In the genomic region with DNA sequence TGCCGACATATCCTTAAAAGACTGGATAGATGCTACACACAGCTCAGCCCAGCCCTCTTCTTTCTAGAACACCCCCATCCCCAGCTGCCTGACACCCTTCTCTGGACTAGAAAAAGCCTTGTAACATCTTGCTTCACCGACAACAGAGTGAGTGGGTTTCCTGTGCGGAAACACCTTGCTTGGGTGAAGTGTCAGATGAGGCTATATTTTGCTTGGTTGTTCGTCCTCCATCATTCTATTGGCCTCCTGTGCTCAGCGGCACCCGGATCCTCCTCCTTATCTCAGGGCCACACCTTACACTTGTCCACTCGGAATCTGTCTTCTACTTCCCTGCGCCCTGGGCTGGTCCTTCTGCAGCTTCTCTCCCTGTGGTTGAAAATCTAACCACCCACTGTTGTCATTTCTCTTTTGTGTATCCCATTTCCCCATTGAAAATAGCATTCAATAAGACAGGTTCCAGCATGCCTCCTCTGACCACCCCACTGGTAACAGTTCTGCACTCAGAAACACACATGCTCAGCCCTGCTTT, we compare ENCODE assay signal across 10 cellular contexts.
DNase-seq lines count a peak whose midpoint lies in the region; ATAC-seq, FAIRE-seq and TF ChIP-seq lines count a peak whose summit lies in the region.
"Had no signal": no experiment of that assay in that cellular context is flagged by ENCODE, and none has a peak within 500 bp of the region (broad histone marks: within the 10 kb centered on the region; RNA-seq: fewer than 3 reads in every experiment).

No MANE protein-coding gene starts in this region.

- no peak overlapping the region for H3K9ac ChIP-seq in GM12878 (ENCODE audit: control insufficient read depth, insufficient read depth, low read length)

- peak; percentile 26 for DNase-seq in activated CD4-positive, alpha-beta T cell treated with anti-CD3 and anti-CD28 coated beads for 1 hour
- DNase-seq in activated CD4-positive, alpha-beta T cell treated with anti-CD3 and anti-CD28 coated beads, Interleukin-2, amount 50 U/mL, for 48 hours: no peak
- DNase-seq in T-cell (peak; percentile 25 to 75 (median 59)), GM12878 (ENCODE audit: low read depth, low spot score) (peak; percentile 9), Ammon's horn (ENCODE audit: low spot score) (no peak), HK-2 (ENCODE audit: unreplicated experiment) (no peak)
- DNase-seq in stimulated activated CD8-positive, alpha-beta memory T cell treated with anti-CD3 and anti-CD28 coated beads, Interleukin-7, amount 100 ng/mL, for 1 hour (ENCODE audit: low read depth in 2 of 2): peak; percentile 13 to 20
- DNase-seq: NCI-H1436 had no signal

- no peaks in the 10 kb centered on the region; the same call in 2 of the 3 replicates for H3K9me3 ChIP-seq in GM12878 (replicated peaks; ENCODE audit: control insufficient read depth, insufficient read depth, low read length)

- H3K36me3 Mint-ChIP-seq in T-cell: no peaks in the 10 kb centered on the region

- RAD21 ChIA-PET in GM12878 (lab: Charles Lee; ENCODE audit: unreplicated experiment): interaction anchor here (1.1 kb wide), 1 partner anchor 10 kb away, joined by 3 read pairs; no protein-coding TSS in a partner anchor

- no peak for TF ChIP-seq CTCF in GM12878 (IDR thresholded peaks at IDR 0.05 in 2 of 3, conservative IDR thresholded peaks at IDR 0.05 in 1 of 3; ENCODE audit: control insufficient read depth in 2 of 3, extremely low read depth in 1 of 3, insufficient read depth in 1 of 3, low read depth in 3 of 3, low read length in 3 of 3)

- WGBS in GM12878 (ENCODE audit: insufficient coverage, insufficient replicate concordance, low lambda C conversion rate, missing lambda C conversion rate): 17% methylated on average over 8 of the region's 8 CpGs

- peaks cover 27% of the 10 kb centered on the region for H3K4me1 ChIP-seq in GM12878 (ENCODE audit: control insufficient read depth, insufficient read depth, low read length)

- TF ChIP-seq EP300 in GM12878 (IDR thresholded peaks at IDR 0.05; ENCODE audit: borderline replicate concordance in 1 of 2, control insufficient read depth in 1 of 2, low read depth in 2 of 2, low read length in 2 of 2): no peak

- H2AFZ ChIP-seq in GM12878 (ENCODE audit: control insufficient read depth, low read depth, low read length): peak overlapping the region; percentile 36; the same call in 1 of the 2 replicates

- H3K4me3 Mint-ChIP-seq in T-cell: peak overlapping the region; percentile 42 to 68 (median 45)

- SMC1A ChIA-PET in GM12878 (lab: Charles Lee; ENCODE audit: uncharacterized antibody, unreplicated experiment): interaction anchor here (0.8 kb wide), 1 partner anchor 15 kb away, joined by 3 read pairs; no protein-coding TSS in a partner anchor

- intact Hi-C loops in GM12878 (cut with micrococcal nuclease; ENCODE audit: unreplicated experiment): no loop called here

- POLR2A ChIA-PET in T-cell (lab: Charles Lee): interaction anchor here (0.5 to 0.9 kb wide), 3 partner anchors 7 to 520 kb away, joined by 6 to 8 read pairs (median 6); no protein-coding TSS in a partner anchor
- POLR2A ChIA-PET in GM12878 (lab: Charles Lee): no interaction called here

- ATAC-seq in T-cell (replicated peaks in 1 of 4): peak; percentile 79 to 82 (median 82)
- peak; percentile 32 for ATAC-seq in GM12878
- ATAC-seq in HG03108 (IDR thresholded peaks at IDR 0.05; ENCODE audit: unreplicated experiment): no peak

- H3K4me1 Mint-ChIP-seq in T-cell: peaks cover 75 to 93% (median 85%) of the 10 kb centered on the region in 3 donors

- peak overlapping the region; percentile 92 to 96 for H3K27ac Mint-ChIP-seq in T-cell

- H3K4me2 ChIP-seq in GM12878 (ENCODE audit: control insufficient read depth, insufficient read depth): peak overlapping the region; percentile 58

- H3K9me3 Mint-ChIP-seq in T-cell: no peaks in the 10 kb centered on the region

- H4K20me1 ChIP-seq in GM12878 (ENCODE audit: control insufficient read depth, insufficient read depth): no peaks in the 10 kb centered on the region

- no peaks in the 10 kb centered on the region for H3K36me3 ChIP-seq in GM12878 (ENCODE audit: control insufficient read depth in 2 of 2, insufficient read depth in 2 of 2, low read length in 1 of 2)

- TF ChIP-seq POLR2A in GM12878 (IDR thresholded peaks at IDR 0.05; ENCODE audit: low read depth, low read length): no peak

- no peaks in the 10 kb centered on the region for H3K27me3 ChIP-seq in GM12878 (replicated peaks in 1 of 2; ENCODE audit: control insufficient read depth in 2 of 2, insufficient read depth in 2 of 2, low read length in 1 of 2)

- BruUV-seq in GM12878 (replicated peaks; lab: Mats Ljungman, UMichigan): no TSS peak

- no peaks in the 10 kb centered on the region for H3K27me3 Mint-ChIP-seq in T-cell

- no peak overlapping the region for H3K4me3 ChIP-seq in GM12878

- H3K27ac ChIP-seq in GM12878 (ENCODE audit: control insufficient read depth, insufficient read depth): peak overlapping the region; percentile 60
- H3K27ac ChIP-seq: VCaP had no signal

- no peak for TF ChIP-seq RAD21 in GM12878 (IDR thresholded peaks at IDR 0.05; ENCODE audit: insufficient read depth, low read depth, low read length)

- no peaks in the 10 kb centered on the region for H3K79me2 ChIP-seq in GM12878 (ENCODE audit: control insufficient read depth, insufficient read depth, low read length)

- FAIRE-seq in GM12878 (lab: Jason Lieb, UNC): peak; percentile 81

- in situ Hi-C loops in GM12878 (cut with MboI): no loop called here

- CTCF ChIA-PET in T-cell (lab: Charles Lee) (interaction anchor here in 1 of 2 donors (1.2 to 1.8 kb wide), 2 partner anchors 10 to 11 kb away, joined by 3 to 7 read pairs; no protein-coding TSS in a partner anchor), GM12878 (lab: Yijun Ruan, JAX) (interaction anchor here (0.8 to 1.0 kb wide), 2 partner anchors 8 to 134 kb away, joined by 3 to 4 read pairs; no protein-coding TSS in a partner anchor)

TF ChIP-seq in GM12878, 131 proteins besides CTCF, POLR2A, EP300 and RAD21:
- TF ChIP-seq ZNF622 (IDR thresholded peaks at IDR 0.05): no peak
- TF ChIP-seq POLR2AphosphoS2 (IDR thresholded peaks at IDR 0.05; ENCODE audit: low read depth, low read length): no peak
- no peak for TF ChIP-seq ELK1 (IDR thresholded peaks at IDR 0.05; ENCODE audit: low read depth, low read length)
- TF ChIP-seq, protein P1, sequence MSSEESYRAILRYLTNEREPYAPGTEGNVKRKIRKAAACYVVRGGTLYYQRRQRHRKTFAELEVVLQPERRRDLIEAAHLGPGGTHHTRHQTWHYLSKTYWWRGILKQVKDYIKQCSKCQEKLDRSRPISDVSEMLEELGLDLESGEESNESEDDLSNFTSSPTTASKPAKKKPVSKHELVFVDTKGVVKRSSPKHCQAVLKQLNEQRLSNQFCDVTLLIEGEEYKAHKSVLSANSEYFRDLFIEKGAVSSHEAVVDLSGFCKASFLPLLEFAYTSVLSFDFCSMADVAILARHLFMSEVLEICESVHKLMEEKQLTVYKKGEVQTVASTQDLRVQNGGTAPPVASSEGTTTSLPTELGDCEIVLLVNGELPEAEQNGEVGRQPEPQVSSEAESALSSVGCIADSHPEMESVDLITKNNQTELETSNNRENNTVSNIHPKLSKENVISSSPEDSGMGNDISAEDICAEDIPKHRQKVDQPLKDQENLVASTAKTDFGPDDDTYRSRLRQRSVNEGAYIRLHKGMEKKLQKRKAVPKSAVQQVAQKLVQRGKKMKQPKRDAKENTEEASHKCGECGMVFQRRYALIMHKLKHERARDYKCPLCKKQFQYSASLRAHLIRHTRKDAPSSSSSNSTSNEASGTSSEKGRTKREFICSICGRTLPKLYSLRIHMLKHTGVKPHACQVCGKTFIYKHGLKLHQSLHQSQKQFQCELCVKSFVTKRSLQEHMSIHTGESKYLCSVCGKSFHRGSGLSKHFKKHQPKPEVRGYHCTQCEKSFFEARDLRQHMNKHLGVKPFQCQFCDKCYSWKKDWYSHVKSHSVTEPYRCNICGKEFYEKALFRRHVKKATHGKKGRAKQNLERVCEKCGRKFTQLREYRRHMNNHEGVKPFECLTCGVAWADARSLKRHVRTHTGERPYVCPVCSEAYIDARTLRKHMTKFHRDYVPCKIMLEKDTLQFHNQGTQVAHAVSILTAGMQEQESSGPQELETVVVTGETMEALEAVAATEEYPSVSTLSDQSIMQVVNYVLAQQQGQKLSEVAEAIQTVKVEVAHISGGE (CRISPR knock-in tag; IDR thresholded peaks at IDR 0.05): no peak
- peak; percentile 72 for TF ChIP-seq RUNX3 (IDR thresholded peaks at IDR 0.05; ENCODE audit: low read length)
- no peak for TF ChIP-seq CEBPB (IDR thresholded peaks at IDR 0.05; ENCODE audit: borderline replicate concordance in 1 of 2, low read depth in 2 of 2, low read length in 2 of 2)
- TF ChIP-seq GATAD2B (conservative IDR thresholded peaks at IDR 0.05; ENCODE audit: low read depth): no peak
- TF ChIP-seq SPI1 (IDR thresholded peaks at IDR 0.05; ENCODE audit: borderline replicate concordance, insufficient read depth, low read depth, low read length): peak; percentile 53; the same call in 1 of the 2 replicates
- TF ChIP-seq BCL11A (IDR thresholded peaks at IDR 0.05; ENCODE audit: low read depth, low read length): peak; percentile 14; the same call in 1 of the 2 replicates

Comparison
In these comparisons a context has a peak if more than half of its experiments do, and no peak if none do; other contexts are left out.
1. DNase-seq: peak in activated CD4-positive, alpha-beta T cell treated with anti-CD3 and anti-CD28 coated beads for 1 hour (single experiment), T-cell (34 of 34), GM12878 (single experiment) and stimulated activated CD8-positive, alpha-beta memory T cell treated with anti-CD3 and anti-CD28 coated beads, Interleukin-7, amount 100 ng/mL, for 1 hour (2 of 2); none in activated CD4-positive, alpha-beta T cell treated with anti-CD3 and anti-CD28 coated beads, Interleukin-2, amount 50 U/mL, for 48 hours (0 of 2), Ammon's horn (single experiment) and HK-2 (single experiment).